7 cellular contexts compared by ENCODE assay signal in genomic region chr7:55887786-55888185, GRCh38. TPM values are rescaled to one million over a fixed set of nuclear protein-coding genes. Genes with fewer than 3 reads are reported as not detected.
DNase-seq lines count a peak whose midpoint lies in the region; ATAC-seq and TF ChIP-seq lines count a peak whose summit lies in the region.

No MANE protein-coding gene starts in this region.

- DNase-seq in GM10266 (ENCODE audit: extremely low spot score) = peak; percentile 43
- no peak for DNase-seq in LNCaP clone FGC (ENCODE audit: low read depth)
- DNase-seq in activated naive CD8-positive, alpha-beta T cell treated with anti-CD3 and anti-CD28 coated beads, Interleukin-2, amount 10 ng/mL, durations not matched to agents 7 days and 5 days = no peak
- peak in 2 of 3 donors; percentile 7 to 19 for DNase-seq in immature natural killer cell
- DNase-seq in superior temporal gyrus (ENCODE audit: extremely low spot score) = peak; percentile 35
- no peak for DNase-seq in activated CD8-positive, alpha-beta memory T cell treated with anti-CD3 and anti-CD28 coated beads, Interleukin-2, amount 50 U/mL, for 48 hours

- peak overlapping the region; percentile 83 for H3K4me3 Mint-ChIP-seq in activated naive CD8-positive, alpha-beta T cell treated with anti-CD3 and anti-CD28 coated beads, Interleukin-2, amount 10 ng/mL, durations not matched to agents 7 days and 5 days
- peak overlapping the region; percentile 86 to 95 (median 91) for H3K4me3 Mint-ChIP-seq in immature natural killer cell

- H3K9me3 Mint-ChIP-seq in activated naive CD8-positive, alpha-beta T cell treated with anti-CD3 and anti-CD28 coated beads, Interleukin-2, amount 10 ng/mL, durations not matched to agents 7 days and 5 days = no peaks in the 10 kb centered on the region
- no peaks in the 10 kb centered on the region for H3K9me3 Mint-ChIP-seq in immature natural killer cell

- H3K4me1 Mint-ChIP-seq in activated naive CD8-positive, alpha-beta T cell treated with anti-CD3 and anti-CD28 coated beads, Interleukin-2, amount 10 ng/mL, durations not matched to agents 7 days and 5 days = peaks cover 6% of the 10 kb centered on the region
- peaks cover 7 to 11% of the 10 kb centered on the region in 2 donors for H3K4me1 Mint-ChIP-seq in immature natural killer cell

- POLR2A ChIA-PET in activated naive CD8-positive, alpha-beta T cell treated with anti-CD3 and anti-CD28 coated beads, Interleukin-2, amount 10 ng/mL, durations not matched to agents 7 days and 5 days (lab: Charles Lee) = interaction anchor here (1.0 kb wide), 1 partner anchor 163 kb away, joined by 3 read pairs; the partner anchor contains the start of genes CCT6A and PSPH

- no peak for ATAC-seq in activated naive CD8-positive, alpha-beta T cell treated with anti-CD3 and anti-CD28 coated beads, Interleukin-2, amount 10 ng/mL, durations not matched to agents 7 days and 5 days (ENCODE audit: low read depth)
- no peak for ATAC-seq in HG03342 (IDR thresholded peaks at IDR 0.05; ENCODE audit: unreplicated experiment)

- peak overlapping the region; percentile 52 for H3K4me3 ChIP-seq in LNCaP clone FGC (ENCODE audit: low read depth, low read length)

- TF ChIP-seq CTCF in GM10266 (IDR thresholded peaks at IDR 0.05; ENCODE audit: control insufficient read depth, insufficient read depth, low read depth, missing control alignments) = no peak
- TF ChIP-seq CTCF in LNCaP clone FGC (IDR thresholded peaks at IDR 0.05; ENCODE audit: control insufficient read depth, extremely low read depth, insufficient read depth) = no peak

- H3K27me3 Mint-ChIP-seq in activated naive CD8-positive, alpha-beta T cell treated with anti-CD3 and anti-CD28 coated beads, Interleukin-2, amount 10 ng/mL, durations not matched to agents 7 days and 5 days = no peaks in the 10 kb centered on the region
- H3K27me3 Mint-ChIP-seq in immature natural killer cell (ENCODE audit: low read depth in 3 of 3) = peaks cover 8 to 25% (median 20%) of the 10 kb centered on the region in 3 donors

- no peaks in the 10 kb centered on the region for H3K36me3 Mint-ChIP-seq in activated naive CD8-positive, alpha-beta T cell treated with anti-CD3 and anti-CD28 coated beads, Interleukin-2, amount 10 ng/mL, durations not matched to agents 7 days and 5 days
- no peaks in the 10 kb centered on the region for H3K36me3 Mint-ChIP-seq in immature natural killer cell

- peak overlapping the region; percentile 80 for H3K27ac Mint-ChIP-seq in activated naive CD8-positive, alpha-beta T cell treated with anti-CD3 and anti-CD28 coated beads, Interleukin-2, amount 10 ng/mL, durations not matched to agents 7 days and 5 days
- peak overlapping the region; percentile 78 to 92 (median 90) for H3K27ac Mint-ChIP-seq in immature natural killer cell

RNA-seq across cellular contexts. Expression of gene ZNF713, which starts 0.5 kb away (rescaled TPM):
- total RNA-seq in activated naive CD8-positive, alpha-beta T cell treated with anti-CD3 and anti-CD28 coated beads, Interleukin-2, amount 10 ng/mL, durations not matched to agents 7 days and 5 days = 1 to 10 TPM; 1.2 to 1.8 TPM
- polyA plus RNA-seq in immature natural killer cell = 1 to 10 TPM in 2 of 3 donors, not detected in 1; 1.2 to 4.3 TPM

RNA-seq across cellular contexts. Expression of gene SEPTIN14, which starts 25.2 kb away (rescaled TPM):
- total RNA-seq in activated naive CD8-positive, alpha-beta T cell treated with anti-CD3 and anti-CD28 coated beads, Interleukin-2, amount 10 ng/mL, durations not matched to agents 7 days and 5 days = not detected
- polyA plus RNA-seq in immature natural killer cell = not detected

Comparison
In these comparisons a context has a peak if more than half of its experiments do, and no peak if none do; other contexts are left out.
1. DNase-seq: peak in GM10266 (single experiment), immature natural killer cell (2 of 3) and superior temporal gyrus (single experiment); none in LNCaP clone FGC (single experiment), activated naive CD8-positive, alpha-beta T cell treated with anti-CD3 and anti-CD28 coated beads, Interleukin-2, amount 10 ng/mL, durations not matched to agents 7 days and 5 days (single experiment) and activated CD8-positive, alpha-beta memory T cell treated with anti-CD3 and anti-CD28 coated beads, Interleukin-2, amount 50 U/mL, for 48 hours (single experiment).